19 cellular contexts compared by ENCODE assay signal in genomic region chr14:100504372-100505078, GRCh38.
DNase-seq lines count a peak whose midpoint lies in the region; ATAC-seq, FAIRE-seq and TF ChIP-seq lines count a peak whose summit lies in the region.
"Had no signal": no experiment of that assay in that cellular context is flagged by ENCODE, and none has a peak within 500 bp of the region (broad histone marks: within the 10 kb centered on the region; RNA-seq: fewer than 3 reads in every experiment).

No MANE protein-coding gene starts in this region.

- no peak for TF ChIP-seq RAD21 in HepG2 (CRISPR knock-in tag; IDR thresholded peaks at IDR 0.05)

- H3K27ac ChIP-seq in HepG2 (ENCODE audit: extremely low read length, insufficient read depth, low read length) (no peak overlapping the region), right lobe of liver (no peak overlapping the region), PC-3 (ENCODE audit: low read length) (no peak overlapping the region), WERI-Rb-1 (no peak overlapping the region), tibial nerve (no peak overlapping the region)
- H3K27ac ChIP-seq: heart left ventricle, transverse colon had no signal

- H3K27me3 ChIP-seq in HepG2 (ENCODE audit: control insufficient read depth in 1 of 2, insufficient read depth in 2 of 2, low read length in 2 of 2) = no peaks in the 10 kb centered on the region
- H3K27me3 ChIP-seq in right lobe of liver = no peaks in the 10 kb centered on the region
- H3K27me3 ChIP-seq in PC-3 (ENCODE audit: low read length) = no peaks in the 10 kb centered on the region
- no peaks in the 10 kb centered on the region for H3K27me3 ChIP-seq in WERI-Rb-1 (ENCODE audit: insufficient read depth, low read depth, severe bottlenecking)
- no peaks in the 10 kb centered on the region for H3K27me3 ChIP-seq in tibial nerve
- H3K27me3 ChIP-seq: heart left ventricle, transverse colon had no signal

- H3K79me2 ChIP-seq in HepG2 (ENCODE audit: insufficient read depth, low read length) (no peaks in the 10 kb centered on the region), PC-3 (ENCODE audit: low read length) (no peaks in the 10 kb centered on the region)

- no peak for TF ChIP-seq POLR2A in HepG2 (IDR thresholded peaks at IDR 0.05; ENCODE audit: insufficient read depth in 1 of 2, low read depth in 2 of 2, low read length in 2 of 2)
- no peak for TF ChIP-seq POLR2A in right lobe of liver (IDR thresholded peaks at IDR 0.05)
- TF ChIP-seq POLR2A in tibial nerve (IDR thresholded peaks at IDR 0.05) = no peak

- no peak overlapping the region for H3K9ac ChIP-seq in HepG2 (ENCODE audit: insufficient read depth, low read depth, low read length)
- no peak overlapping the region for H3K9ac ChIP-seq in PC-3 (ENCODE audit: low read length)

- H3K9me3 ChIP-seq in HepG2 (ENCODE audit: low read length) (no peaks in the 10 kb centered on the region), right lobe of liver (no peaks in the 10 kb centered on the region), PC-3 (ENCODE audit: low read length) (no peaks in the 10 kb centered on the region), WERI-Rb-1 (ENCODE audit: severe bottlenecking) (peaks cover 7% of the 10 kb centered on the region), tibial nerve (peaks cover 0 to 19% (median 4%) of the 10 kb centered on the region in 4 donors)

- no peaks in the 10 kb centered on the region for H3K4me1 ChIP-seq in HepG2 (ENCODE audit: insufficient read depth, low read length)
- no peaks in the 10 kb centered on the region for H3K4me1 ChIP-seq in right lobe of liver
- H3K4me1 ChIP-seq in PC-3 (ENCODE audit: insufficient read depth, low read length) = no peaks in the 10 kb centered on the region
- H3K4me1 ChIP-seq in tibial nerve = no peaks in the 10 kb centered on the region
- H3K4me1 ChIP-seq: heart left ventricle, transverse colon had no signal

- H3K9me2 ChIP-seq in PC-3 (replicated peaks; ENCODE audit: low read length) = no peaks in the 10 kb centered on the region

- no peak overlapping the region for H2AFZ ChIP-seq in HepG2 (ENCODE audit: low read length)
- H2AFZ ChIP-seq in PC-3 (ENCODE audit: low read length) = no peak overlapping the region

- POLR2A ChIA-PET in HepG2 (lab: Yijun Ruan, JAX) = no interaction called here
- POLR2A ChIA-PET in PC-3 (lab: Charles Lee; ENCODE audit: unreplicated experiment) = no interaction called here

- DNase-seq in HepG2 (ENCODE audit: low spot score) (peak; percentile 24), right lobe of liver (no peak), PC-3 (peak; percentile 85), dermis blood vessel endothelial cell (peak; percentile 15), WERI-Rb-1 (no peak), NCI-H2029 treated with DMSO at 0.1 percent for 48 hours (lab: John Stamatoyannopoulos, UW) (no peak), tibial nerve (ENCODE audit: low spot score in 2 of 2) (no peak)
- DNase-seq: CD4-positive, alpha-beta memory T cell; heart left ventricle; immature natural killer cell; NCI-H1417 treated with DMSO at 0.1 percent for 48 hours; NCI-H2227 treated with DMSO at 0.1 percent for 48 hours; stimulated activated naive CD4-positive, alpha-beta T cell treated with Interleukin-2 at 50 U/mL for 16 hours; transverse colon had no signal

- no peak overlapping the region for H3K4me2 ChIP-seq in HepG2 (ENCODE audit: low read depth, low read length)
- H3K4me2 ChIP-seq in PC-3 (ENCODE audit: low read length) = no peak overlapping the region

- H3F3A ChIP-seq in PC-3 (ENCODE audit: low read length, unreplicated experiment) = no peaks in the 10 kb centered on the region

- intact Hi-C loops in HepG2 (cut with micrococcal nuclease; ENCODE audit: unreplicated experiment) (no loop called here), right lobe of liver (cut with DNase I) (no loop called here), PC-3 (cut with micrococcal nuclease) (no loop called here)

- in situ Hi-C loops in HepG2 (cut with HindIII; ENCODE audit: extremely low pct_ligation_motif_present, low pct_unique_long_range_greater_than_20kb) = no loop called here

- no TSS peak for BruUV-seq in HepG2 (replicated peaks; lab: Mats Ljungman, UMichigan)
- BruUV-seq in PC-3 (replicated peaks; lab: Mats Ljungman, UMichigan) = no TSS peak

- WGBS in HepG2 (ENCODE audit: low lambda C conversion rate) = 33% methylated on average over 3 of the region's 3 CpGs
- WGBS in right lobe of liver (ENCODE audit: insufficient coverage, low coverage, low lambda C conversion rate, missing lambda C conversion rate) = 65% methylated on average over 2 of the region's 3 CpGs
- 92 to 93% methylated on average over 3 of the region's 3 CpGs for WGBS in tibial nerve, 2 donors

- H3K36me3 ChIP-seq in HepG2 (replicated peaks in 1 of 2; ENCODE audit: control insufficient read depth in 1 of 2, insufficient read depth in 2 of 2, low read length in 2 of 2) = no peaks in the 10 kb centered on the region
- no peaks in the 10 kb centered on the region for H3K36me3 ChIP-seq in right lobe of liver
- H3K36me3 ChIP-seq in PC-3 (ENCODE audit: low read depth, low read length) = no peaks in the 10 kb centered on the region
- no peaks in the 10 kb centered on the region for H3K36me3 ChIP-seq in WERI-Rb-1
- H3K36me3 ChIP-seq in tibial nerve = peaks cover 0 to 8% (median 0%) of the 10 kb centered on the region in 3 donors
- H3K36me3 ChIP-seq: heart left ventricle had no signal

- ATAC-seq in HepG2 (no peak), right lobe of liver (no peak), PC-3 (peak; percentile 68), HG02678 (IDR thresholded peaks at IDR 0.05; ENCODE audit: unreplicated experiment) (no peak)
- ATAC-seq: activated CD4-positive, CD25-positive, alpha-beta regulatory T cell treated with anti-CD3 and anti-CD28 coated beads, Interleukin-2, amount 50 U/mL, for 24 hours; heart left ventricle; sciatic nerve had no signal

- TF ChIP-seq CTCF in HepG2 (CRISPR knock-in tag; IDR thresholded peaks at IDR 0.05) (no peak), right lobe of liver (IDR thresholded peaks at IDR 0.05) (no peak), PC-3 (conservative IDR thresholded peaks at IDR 0.05; ENCODE audit: low read depth, low read length) (0 out of 2 replicates have a peak, but pooled peaks have one; percentile 14), WERI-Rb-1 (IDR thresholded peaks at IDR 0.05; ENCODE audit: low read depth, low read length) (no peak), tibial nerve (IDR thresholded peaks at IDR 0.05) (no peak)

- H3K4me3 ChIP-seq in HepG2 (replicated peaks in 1 of 3; ENCODE audit: insufficient read depth in 1 of 3, low read depth in 2 of 3, low read length in 3 of 3) = no peak overlapping the region
- no peak overlapping the region for H3K4me3 ChIP-seq in right lobe of liver
- H3K4me3 ChIP-seq in PC-3 (ENCODE audit: low read length) = no peak overlapping the region
- H3K4me3 ChIP-seq in WERI-Rb-1 (ENCODE audit: low read depth, low read length) = no peak overlapping the region
- no peak overlapping the region for H3K4me3 ChIP-seq in tibial nerve
- H3K4me3 ChIP-seq: heart left ventricle, lung, transverse colon had no signal

- no peaks in the 10 kb centered on the region for H4K20me1 ChIP-seq in HepG2 (ENCODE audit: insufficient read depth, low read length)
- H4K20me1 ChIP-seq in PC-3 (ENCODE audit: low read length) = no peaks in the 10 kb centered on the region

- CTCF ChIA-PET in HepG2 (lab: Yijun Ruan, JAX; ENCODE audit: low intra/inter-chr PET ratio, low total read pairs) (no interaction called here), PC-3 (lab: Charles Lee) (interaction anchor here (0.6 kb wide), 1 partner anchor 533 kb away, joined by 5 read pairs; no protein-coding TSS in a partner anchor)

- no peak for FAIRE-seq in HepG2 (lab: Jason Lieb, UNC)
- FAIRE-seq: GM19239 had no signal

- TF ChIP-seq EP300 in HepG2 (IDR thresholded peaks at IDR 0.05; ENCODE audit: low read depth in 2 of 2, low read length in 2 of 2) (no peak), HepG2 (CRISPR knock-in tag; IDR thresholded peaks at IDR 0.05; ENCODE audit: borderline replicate concordance) (no peak), tibial nerve (IDR thresholded peaks at IDR 0.05) (no peak)

TF ChIP-seq in HepG2, 621 proteins besides CTCF, POLR2A, EP300 and RAD21 (continues in another document):
- no peak for TF ChIP-seq YY1 (IDR thresholded peaks at IDR 0.05; ENCODE audit: insufficient read depth, insufficient replicate concordance, low read depth, low read length)
- TF ChIP-seq SOX13 (IDR thresholded peaks at IDR 0.05) = no peak
- 0 out of 4 replicates have a peak, but pooled peaks of 1 of the 2 experiments have one; percentile 14 for TF ChIP-seq SOX13 (CRISPR knock-in tag; conservative IDR thresholded peaks at IDR 0.05 in 1 of 2, IDR thresholded peaks at IDR 0.05 in 1 of 2)
- TF ChIP-seq PHB2 (IDR thresholded peaks at IDR 0.05; ENCODE audit: partially characterized antibody) = no peak
- TF ChIP-seq GATAD1 (CRISPR knock-in tag; IDR thresholded peaks at IDR 0.05) = no peak
- TF ChIP-seq NFE2L2 (IDR thresholded peaks at IDR 0.05; ENCODE audit: low read length) = peak; percentile 32; the same call in 1 of the 2 replicates
- TF ChIP-seq ZNF672 (CRISPR knock-in tag; IDR thresholded peaks at IDR 0.05) = no peak
- TF ChIP-seq ATF3 (CRISPR knock-in tag; IDR thresholded peaks at IDR 0.05) = peak; percentile 49; the same call in 1 of the 2 replicates
- TF ChIP-seq MAFF (IDR thresholded peaks at IDR 0.05; ENCODE audit: low read depth, low read length) = peak; percentile 56; the same call in 1 of the 2 replicates
- TF ChIP-seq TEAD3 (CRISPR knock-in tag; optimal IDR thresholded peaks at IDR 0.05; ENCODE audit: borderline replicate concordance) = peak; percentile 28
- no peak for TF ChIP-seq ZNF276 (CRISPR knock-in tag; IDR thresholded peaks at IDR 0.05; ENCODE audit: low read depth)
- TF ChIP-seq JUND (CRISPR knock-in tag; IDR thresholded peaks at IDR 0.05) = peak; percentile 74
- no peak for TF ChIP-seq ZFAT (CRISPR knock-in tag; conservative IDR thresholded peaks at IDR 0.05)
- TF ChIP-seq FOSL2 (CRISPR knock-in tag; IDR thresholded peaks at IDR 0.05) = peak; percentile 83

Comparison
In these comparisons a context has a peak if more than half of its experiments do, and no peak if none do; other contexts are left out.
1. DNase-seq: peak in HepG2 (single experiment), PC-3 (single experiment) and dermis blood vessel endothelial cell (single experiment); none in right lobe of liver (0 of 3), WERI-Rb-1 (single experiment), NCI-H2029 treated with DMSO at 0.1 percent for 48 hours (single experiment) and tibial nerve (0 of 2).